Comparison of ENCODE assay signal across 1 cellular context in the genomic region with DNA sequence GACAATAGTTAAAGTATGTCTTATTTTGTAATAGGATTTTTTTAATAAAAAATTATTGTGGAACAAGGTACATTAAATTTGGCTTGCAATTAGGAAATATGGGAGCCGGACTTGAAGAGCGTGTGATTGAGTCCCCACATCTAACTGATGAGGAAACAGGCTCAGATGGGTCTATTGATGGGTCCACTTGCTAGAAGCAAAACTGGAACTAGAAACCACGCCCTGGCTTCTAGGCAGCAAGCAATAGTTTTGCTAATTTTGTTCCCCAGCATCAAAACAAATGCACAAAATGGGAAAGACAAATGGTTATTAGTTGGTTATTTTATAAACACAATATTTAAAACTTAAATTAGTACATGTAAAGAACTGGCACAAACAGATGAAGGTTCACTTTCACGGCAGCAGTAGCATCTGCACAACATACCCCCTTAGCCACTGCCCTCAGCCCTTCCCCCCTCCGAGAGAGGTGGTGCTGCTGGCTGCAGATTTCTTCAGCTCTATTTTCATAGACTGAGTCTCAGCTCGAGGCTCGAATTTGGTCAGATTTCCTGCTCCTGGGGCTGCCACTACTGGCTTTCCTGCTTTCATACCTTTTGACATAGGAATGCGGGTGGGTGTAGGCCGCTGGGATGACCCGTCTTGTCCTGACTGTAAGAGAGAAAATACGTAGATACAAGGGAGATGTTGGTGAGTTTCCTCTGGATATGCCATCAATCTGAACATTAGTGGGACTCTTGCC.
TF ChIP-seq lines count a peak whose summit lies in the region.

No MANE protein-coding gene starts in this region.

TF ChIP-seq in GM23338, 12 proteins besides CTCF, POLR2A, EP300 and RAD21 (continued from another document):
- TF ChIP-seq, protein P1, sequence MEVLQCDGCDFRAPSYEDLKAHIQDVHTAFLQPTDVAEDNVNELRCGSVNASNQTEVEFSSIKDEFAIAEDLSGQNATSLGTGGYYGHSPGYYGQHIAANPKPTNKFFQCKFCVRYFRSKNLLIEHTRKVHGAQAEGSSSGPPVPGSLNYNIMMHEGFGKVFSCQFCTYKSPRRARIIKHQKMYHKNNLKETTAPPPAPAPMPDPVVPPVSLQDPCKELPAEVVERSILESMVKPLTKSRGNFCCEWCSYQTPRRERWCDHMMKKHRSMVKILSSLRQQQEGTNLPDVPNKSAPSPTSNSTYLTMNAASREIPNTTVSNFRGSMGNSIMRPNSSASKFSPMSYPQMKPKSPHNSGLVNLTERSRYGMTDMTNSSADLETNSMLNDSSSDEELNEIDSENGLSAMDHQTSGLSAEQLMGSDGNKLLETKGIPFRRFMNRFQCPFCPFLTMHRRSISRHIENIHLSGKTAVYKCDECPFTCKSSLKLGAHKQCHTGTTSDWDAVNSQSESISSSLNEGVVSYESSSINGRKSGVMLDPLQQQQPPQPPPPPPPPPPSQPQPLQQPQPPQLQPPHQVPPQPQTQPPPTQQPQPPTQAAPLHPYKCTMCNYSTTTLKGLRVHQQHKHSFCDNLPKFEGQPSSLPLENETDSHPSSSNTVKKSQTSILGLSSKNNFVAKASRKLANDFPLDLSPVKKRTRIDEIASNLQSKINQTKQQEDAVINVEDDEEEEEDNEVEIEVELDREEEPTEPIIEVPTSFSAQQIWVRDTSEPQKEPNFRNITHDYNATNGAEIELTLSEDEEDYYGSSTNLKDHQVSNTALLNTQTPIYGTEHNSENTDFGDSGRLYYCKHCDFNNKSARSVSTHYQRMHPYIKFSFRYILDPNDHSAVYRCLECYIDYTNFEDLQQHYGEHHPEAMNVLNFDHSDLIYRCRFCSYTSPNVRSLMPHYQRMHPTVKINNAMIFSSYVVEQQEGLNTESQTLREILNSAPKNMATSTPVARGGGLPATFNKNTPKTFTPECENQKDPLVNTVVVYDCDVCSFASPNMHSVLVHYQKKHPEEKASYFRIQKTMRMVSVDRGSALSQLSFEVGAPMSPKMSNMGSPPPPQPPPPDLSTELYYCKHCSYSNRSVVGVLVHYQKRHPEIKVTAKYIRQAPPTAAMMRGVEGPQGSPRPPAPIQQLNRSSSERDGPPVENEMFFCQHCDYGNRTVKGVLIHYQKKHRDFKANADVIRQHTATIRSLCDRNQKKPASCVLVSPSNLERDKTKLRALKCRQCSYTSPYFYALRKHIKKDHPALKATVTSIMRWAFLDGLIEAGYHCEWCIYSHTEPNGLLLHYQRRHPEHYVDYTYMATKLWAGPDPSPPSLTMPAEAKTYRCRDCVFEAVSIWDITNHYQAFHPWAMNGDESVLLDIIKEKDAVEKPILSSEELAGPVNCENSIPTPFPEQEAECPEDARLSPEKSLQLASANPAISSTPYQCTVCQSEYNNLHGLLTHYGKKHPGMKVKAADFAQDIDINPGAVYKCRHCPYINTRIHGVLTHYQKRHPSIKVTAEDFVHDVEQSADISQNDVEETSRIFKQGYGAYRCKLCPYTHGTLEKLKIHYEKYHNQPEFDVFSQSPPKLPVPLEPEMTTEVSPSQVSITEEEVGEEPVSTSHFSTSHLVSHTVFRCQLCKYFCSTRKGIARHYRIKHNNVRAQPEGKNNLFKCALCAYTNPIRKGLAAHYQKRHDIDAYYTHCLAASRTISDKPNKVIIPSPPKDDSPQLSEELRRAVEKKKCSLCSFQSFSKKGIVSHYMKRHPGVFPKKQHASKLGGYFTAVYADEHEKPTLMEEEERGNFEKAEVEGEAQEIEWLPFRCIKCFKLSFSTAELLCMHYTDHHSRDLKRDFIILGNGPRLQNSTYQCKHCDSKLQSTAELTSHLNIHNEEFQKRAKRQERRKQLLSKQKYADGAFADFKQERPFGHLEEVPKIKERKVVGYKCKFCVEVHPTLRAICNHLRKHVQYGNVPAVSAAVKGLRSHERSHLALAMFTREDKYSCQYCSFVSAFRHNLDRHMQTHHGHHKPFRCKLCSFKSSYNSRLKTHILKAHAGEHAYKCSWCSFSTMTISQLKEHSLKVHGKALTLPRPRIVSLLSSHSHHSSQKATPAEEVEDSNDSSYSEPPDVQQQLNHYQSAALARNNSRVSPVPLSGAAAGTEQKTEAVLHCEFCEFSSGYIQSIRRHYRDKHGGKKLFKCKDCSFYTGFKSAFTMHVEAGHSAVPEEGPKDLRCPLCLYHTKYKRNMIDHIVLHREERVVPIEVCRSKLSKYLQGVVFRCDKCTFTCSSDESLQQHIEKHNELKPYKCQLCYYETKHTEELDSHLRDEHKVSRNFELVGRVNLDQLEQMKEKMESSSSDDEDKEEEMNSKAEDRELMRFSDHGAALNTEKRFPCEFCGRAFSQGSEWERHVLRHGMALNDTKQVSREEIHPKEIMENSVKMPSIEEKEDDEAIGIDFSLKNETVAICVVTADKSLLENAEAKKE (CRISPR knock-in tag; IDR thresholded peaks at IDR 0.05) = no peak
- no peak for TF ChIP-seq EZH2phosphoT487 (IDR thresholded peaks at IDR 0.05; ENCODE audit: unreplicated experiment)
- no peak for TF ChIP-seq CREB1 (CRISPR knock-in tag; IDR thresholded peaks at IDR 0.05; ENCODE audit: low read depth)
- TF ChIP-seq, protein P2, sequence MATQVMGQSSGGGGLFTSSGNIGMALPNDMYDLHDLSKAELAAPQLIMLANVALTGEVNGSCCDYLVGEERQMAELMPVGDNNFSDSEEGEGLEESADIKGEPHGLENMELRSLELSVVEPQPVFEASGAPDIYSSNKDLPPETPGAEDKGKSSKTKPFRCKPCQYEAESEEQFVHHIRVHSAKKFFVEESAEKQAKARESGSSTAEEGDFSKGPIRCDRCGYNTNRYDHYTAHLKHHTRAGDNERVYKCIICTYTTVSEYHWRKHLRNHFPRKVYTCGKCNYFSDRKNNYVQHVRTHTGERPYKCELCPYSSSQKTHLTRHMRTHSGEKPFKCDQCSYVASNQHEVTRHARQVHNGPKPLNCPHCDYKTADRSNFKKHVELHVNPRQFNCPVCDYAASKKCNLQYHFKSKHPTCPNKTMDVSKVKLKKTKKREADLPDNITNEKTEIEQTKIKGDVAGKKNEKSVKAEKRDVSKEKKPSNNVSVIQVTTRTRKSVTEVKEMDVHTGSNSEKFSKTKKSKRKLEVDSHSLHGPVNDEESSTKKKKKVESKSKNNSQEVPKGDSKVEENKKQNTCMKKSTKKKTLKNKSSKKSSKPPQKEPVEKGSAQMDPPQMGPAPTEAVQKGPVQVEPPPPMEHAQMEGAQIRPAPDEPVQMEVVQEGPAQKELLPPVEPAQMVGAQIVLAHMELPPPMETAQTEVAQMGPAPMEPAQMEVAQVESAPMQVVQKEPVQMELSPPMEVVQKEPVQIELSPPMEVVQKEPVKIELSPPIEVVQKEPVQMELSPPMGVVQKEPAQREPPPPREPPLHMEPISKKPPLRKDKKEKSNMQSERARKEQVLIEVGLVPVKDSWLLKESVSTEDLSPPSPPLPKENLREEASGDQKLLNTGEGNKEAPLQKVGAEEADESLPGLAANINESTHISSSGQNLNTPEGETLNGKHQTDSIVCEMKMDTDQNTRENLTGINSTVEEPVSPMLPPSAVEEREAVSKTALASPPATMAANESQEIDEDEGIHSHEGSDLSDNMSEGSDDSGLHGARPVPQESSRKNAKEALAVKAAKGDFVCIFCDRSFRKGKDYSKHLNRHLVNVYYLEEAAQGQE (IDR thresholded peaks at IDR 0.05; ENCODE audit: unreplicated experiment) = no peak
- TF ChIP-seq, protein P3, sequence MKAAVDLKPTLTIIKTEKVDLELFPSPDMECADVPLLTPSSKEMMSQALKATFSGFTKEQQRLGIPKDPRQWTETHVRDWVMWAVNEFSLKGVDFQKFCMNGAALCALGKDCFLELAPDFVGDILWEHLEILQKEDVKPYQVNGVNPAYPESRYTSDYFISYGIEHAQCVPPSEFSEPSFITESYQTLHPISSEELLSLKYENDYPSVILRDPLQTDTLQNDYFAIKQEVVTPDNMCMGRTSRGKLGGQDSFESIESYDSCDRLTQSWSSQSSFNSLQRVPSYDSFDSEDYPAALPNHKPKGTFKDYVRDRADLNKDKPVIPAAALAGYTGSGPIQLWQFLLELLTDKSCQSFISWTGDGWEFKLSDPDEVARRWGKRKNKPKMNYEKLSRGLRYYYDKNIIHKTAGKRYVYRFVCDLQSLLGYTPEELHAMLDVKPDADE (IDR thresholded peaks at IDR 0.05) = no peak
- TF ChIP-seq ZNF331 (CRISPR knock-in tag; IDR thresholded peaks at IDR 0.05; ENCODE audit: low read depth) = no peak
